In the genomic region with DNA sequence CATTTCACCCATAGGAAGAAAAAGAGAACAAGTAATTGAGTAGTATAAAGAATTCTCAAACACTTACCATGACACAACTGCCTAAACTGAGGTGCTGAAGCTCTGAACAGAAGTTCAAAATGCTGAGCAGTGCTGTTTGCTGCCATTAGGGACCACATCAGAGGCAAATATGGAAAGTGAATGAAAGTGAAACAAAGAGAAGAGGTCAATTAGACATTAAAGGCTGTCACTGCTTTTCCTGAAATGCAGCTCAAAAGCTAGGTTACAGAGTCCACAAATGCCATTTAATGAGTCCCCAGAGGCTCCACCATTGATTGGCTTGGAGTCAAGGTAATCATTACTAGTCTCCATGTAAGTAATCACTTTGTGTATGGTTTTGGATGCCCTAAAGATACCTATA, we compare ENCODE assay signal across 12 cellular contexts. TPM values are rescaled to one million over a fixed set of nuclear protein-coding genes. Genes with fewer than 3 reads are reported as not detected.
DNase-seq lines count a peak whose midpoint lies in the region; ATAC-seq and TF ChIP-seq lines count a peak whose summit lies in the region.
"Had no signal": no experiment of that assay in that cellular context is flagged by ENCODE, and none has a peak within 500 bp of the region (broad histone marks: within the 10 kb centered on the region; RNA-seq: fewer than 3 reads in every experiment).

No MANE protein-coding gene starts in this region.

- no peak overlapping the region for H3K9ac ChIP-seq in endodermal cell (ENCODE audit: extremely low read depth, low read length, poor library complexity, severe bottlenecking)

- H3K4me1 ChIP-seq in endodermal cell (ENCODE audit: control insufficient read depth, insufficient read depth, low read length), result no peaks in the 10 kb centered on the region
- H3K4me1 ChIP-seq: gastroesophageal sphincter had no signal

- no peaks in the 10 kb centered on the region for H3K27me3 ChIP-seq in endodermal cell (ENCODE audit: control insufficient read depth, insufficient read depth, low read length, poor library complexity, severe bottlenecking)
- H3K27me3 ChIP-seq: gastroesophageal sphincter, tibial artery had no signal

- CTCF ChIA-PET in activated CD8-positive, alpha-beta memory T cell treated with anti-CD3 and anti-CD28 coated beads, Interleukin-2, amount 10 ng/mL, durations not matched to agents 7 days and 5 days (lab: Charles Lee), result no interaction called here

- ATAC-seq in activated CD8-positive, alpha-beta memory T cell treated with anti-CD3 and anti-CD28 coated beads, Interleukin-2, amount 10 ng/mL, durations not matched to agents 7 days and 5 days, result peak; percentile 53
- ATAC-seq in HG02610 (IDR thresholded peaks at IDR 0.05; ENCODE audit: unreplicated experiment) (peak; percentile 97), HG03469 (IDR thresholded peaks at IDR 0.05; ENCODE audit: unreplicated experiment) (peak; percentile 92)
- peak; percentile 61 for ATAC-seq in stimulated activated naive CD8-positive, alpha-beta T cell treated with anti-CD3 and anti-CD28 coated beads, Interleukin-15, amount 100 ng/mL, for 72 hours
- ATAC-seq: gastroesophageal sphincter had no signal

- DNase-seq in activated CD8-positive, alpha-beta memory T cell treated with anti-CD3 and anti-CD28 coated beads, Interleukin-2, amount 10 ng/mL, durations not matched to agents 7 days and 5 days, result no peak
- no peak for DNase-seq in activated CD8-positive, alpha-beta memory T cell treated with anti-CD3 and anti-CD28 coated beads, Interleukin-2, amount 50 U/mL, for 4 hours
- no peak for DNase-seq in stimulated activated naive CD8-positive, alpha-beta T cell treated with anti-CD3 and anti-CD28 coated beads, Interleukin-15, amount 100 ng/mL, for 72 hours
- DNase-seq in endodermal cell (no peak), DMS53 (lab: John Stamatoyannopoulos, UW) (no peak)
- DNase-seq in stimulated activated CD4-positive, alpha-beta T cell treated with anti-CD3 and anti-CD28 coated beads, Interleukin-2, amount 100 ng/mL, for 48 hours, result no peak
- DNase-seq: MV-4-11, SHP77 treated with DMSO at 0.1 percent for 48 hours, tibial artery had no signal

- H3K4me1 Mint-ChIP-seq in activated CD8-positive, alpha-beta memory T cell treated with anti-CD3 and anti-CD28 coated beads, Interleukin-2, amount 10 ng/mL, durations not matched to agents 7 days and 5 days, result peaks cover 9% of the 10 kb centered on the region
- H3K4me1 Mint-ChIP-seq in stimulated activated naive CD8-positive, alpha-beta T cell treated with anti-CD3 and anti-CD28 coated beads, Interleukin-15, amount 100 ng/mL, for 72 hours, result peaks cover 12% of the 10 kb centered on the region
- no peaks in the 10 kb centered on the region for H3K4me1 Mint-ChIP-seq in endodermal cell

- H3K27me3 Mint-ChIP-seq in activated CD8-positive, alpha-beta memory T cell treated with anti-CD3 and anti-CD28 coated beads, Interleukin-2, amount 10 ng/mL, durations not matched to agents 7 days and 5 days, result no peaks in the 10 kb centered on the region
- no peaks in the 10 kb centered on the region for H3K27me3 Mint-ChIP-seq in stimulated activated naive CD8-positive, alpha-beta T cell treated with anti-CD3 and anti-CD28 coated beads, Interleukin-15, amount 100 ng/mL, for 72 hours
- H3K27me3 Mint-ChIP-seq in endodermal cell (ENCODE audit: insufficient read depth), result no peaks in the 10 kb centered on the region

- H3K36me3 Mint-ChIP-seq in activated CD8-positive, alpha-beta memory T cell treated with anti-CD3 and anti-CD28 coated beads, Interleukin-2, amount 10 ng/mL, durations not matched to agents 7 days and 5 days, result peaks cover 10% of the 10 kb centered on the region
- peaks cover 4% of the 10 kb centered on the region for H3K36me3 Mint-ChIP-seq in endodermal cell (ENCODE audit: low read depth)

- H3K9me3 ChIP-seq in endodermal cell (ENCODE audit: control insufficient read depth, low read length), result no peaks in the 10 kb centered on the region
- H3K9me3 ChIP-seq: gastroesophageal sphincter, tibial artery had no signal

- H3K36me3 ChIP-seq in endodermal cell (ENCODE audit: control insufficient read depth, insufficient read depth, low read length), result no peaks in the 10 kb centered on the region

- H3K9me3 Mint-ChIP-seq in activated CD8-positive, alpha-beta memory T cell treated with anti-CD3 and anti-CD28 coated beads, Interleukin-2, amount 10 ng/mL, durations not matched to agents 7 days and 5 days (ENCODE audit: low read depth), result no peaks in the 10 kb centered on the region
- no peaks in the 10 kb centered on the region for H3K9me3 Mint-ChIP-seq in stimulated activated naive CD8-positive, alpha-beta T cell treated with anti-CD3 and anti-CD28 coated beads, Interleukin-15, amount 100 ng/mL, for 72 hours
- no peaks in the 10 kb centered on the region for H3K9me3 Mint-ChIP-seq in endodermal cell

- no peak overlapping the region for H3K4me3 Mint-ChIP-seq in activated CD8-positive, alpha-beta memory T cell treated with anti-CD3 and anti-CD28 coated beads, Interleukin-2, amount 10 ng/mL, durations not matched to agents 7 days and 5 days
- no peak overlapping the region for H3K4me3 Mint-ChIP-seq in stimulated activated naive CD8-positive, alpha-beta T cell treated with anti-CD3 and anti-CD28 coated beads, Interleukin-15, amount 100 ng/mL, for 72 hours
- no peak overlapping the region for H3K4me3 Mint-ChIP-seq in endodermal cell

- H3K4me3 ChIP-seq in endodermal cell (ENCODE audit: low read length), result no peak overlapping the region
- H3K4me3 ChIP-seq: gastroesophageal sphincter, tibial artery had no signal

- no peak overlapping the region for H3K27ac ChIP-seq in endodermal cell (ENCODE audit: low read depth, low read length)
- H3K27ac ChIP-seq: gastroesophageal sphincter, tibial artery had no signal

- TF ChIP-seq CTCF in endodermal cell (conservative IDR thresholded peaks at IDR 0.05), result no peak

- no peak overlapping the region for H3K27ac Mint-ChIP-seq in activated CD8-positive, alpha-beta memory T cell treated with anti-CD3 and anti-CD28 coated beads, Interleukin-2, amount 10 ng/mL, durations not matched to agents 7 days and 5 days
- H3K27ac Mint-ChIP-seq in stimulated activated naive CD8-positive, alpha-beta T cell treated with anti-CD3 and anti-CD28 coated beads, Interleukin-15, amount 100 ng/mL, for 72 hours, result peak overlapping the region in 1 of 2 donors; percentile 57
- no peak overlapping the region for H3K27ac Mint-ChIP-seq in endodermal cell

RNA-seq across cellular contexts. Expression of gene POU3F2, which starts 46.1 kb away (rescaled TPM):
- total RNA-seq in activated CD8-positive, alpha-beta memory T cell treated with anti-CD3 and anti-CD28 coated beads, Interleukin-2, amount 10 ng/mL, durations not matched to agents 7 days and 5 days, result not detected
- under 1 TPM in 1 of 2 donors, not detected in 1; 0.07 TPM for total RNA-seq in endodermal cell
- polyA plus RNA-seq in endodermal cell (2013, experiment 1 of 2), result 89.2 TPM
- polyA plus RNA-seq in endodermal cell (2013, experiment 2 of 2), result 82.9 TPM
